In the genomic region with DNA sequence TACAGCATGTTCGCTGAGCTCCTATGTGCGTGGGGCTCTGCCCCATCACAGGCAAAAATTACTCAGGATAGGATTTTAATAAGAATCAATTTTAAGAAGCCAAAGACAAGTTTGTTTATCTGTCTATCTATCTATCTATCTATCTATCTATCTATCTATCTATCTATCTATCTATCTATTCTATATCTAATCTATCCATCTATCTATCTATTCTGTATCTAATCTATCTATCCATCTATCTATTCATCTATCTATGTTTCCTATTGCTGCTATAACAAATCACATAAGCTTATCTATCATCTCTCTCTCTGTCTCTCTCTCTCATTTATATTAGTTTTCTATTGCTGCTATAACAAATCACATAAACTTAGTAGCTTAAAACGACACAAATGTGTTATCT, we compare ENCODE assay signal across 24 cellular contexts. TPM values are rescaled to one million over a fixed set of nuclear protein-coding genes. Genes with fewer than 3 reads are reported as not detected.
DNase-seq lines count a peak whose midpoint lies in the region; FAIRE-seq and TF ChIP-seq lines count a peak whose summit lies in the region.
"Had no signal": no experiment of that assay in that cellular context is flagged by ENCODE, and none has a peak within 500 bp of the region (broad histone marks: within the 10 kb centered on the region; RNA-seq: fewer than 3 reads in every experiment).

No MANE protein-coding gene starts in this region.

- H3K9me3 ChIP-seq in breast epithelium (no peaks in the 10 kb centered on the region), neuronal stem cell (replicated peaks in 1 of 2; ENCODE audit: control insufficient read depth in 2 of 2, insufficient read depth in 1 of 2, low read depth in 1 of 2, low read length in 2 of 2) (no peaks in the 10 kb centered on the region)
- H3K9me3 ChIP-seq: BE2C; BLaER1 treated with 17β-estradiol and CSF1 and Interleukin-3, amounts not matched to agents 10 nM and 100 nM had no signal

- H4K8ac ChIP-seq in neuronal stem cell (ENCODE audit: low read depth, low read length), result no peak overlapping the region

- no peak overlapping the region for H3K4me3 Mint-ChIP-seq in MCF 10A (ENCODE audit: unreplicated experiment)
- H3K4me3 Mint-ChIP-seq: CD14-positive monocyte; CD4-positive, alpha-beta T cell; CD8-positive, alpha-beta memory T cell; GM23338; H9 had no signal

- peak overlapping the region in 1 of 2 donors; percentile 32 for H3K27ac ChIP-seq in breast epithelium
- no peak overlapping the region for H3K27ac ChIP-seq in neuronal stem cell (replicated peaks; ENCODE audit: low read length)
- H3K27ac ChIP-seq: BLaER1 treated with 17β-estradiol and CSF1 and Interleukin-3, amounts not matched to agents 10 nM and 100 nM had no signal

- peak overlapping the region in 2 of 3 donors; percentile 40 to 63 for H3K4me3 ChIP-seq in breast epithelium
- H3K4me3 ChIP-seq in epithelial cell of proximal tubule (ENCODE audit: low read depth, low read length), result peak overlapping the region; percentile 66
- no peak overlapping the region for H3K4me3 ChIP-seq in neuronal stem cell (ENCODE audit: low read length in 2 of 2)
- H3K4me3 ChIP-seq: BLaER1 treated with 17β-estradiol and CSF1 and Interleukin-3, amounts not matched to agents 10 nM and 100 nM; GM12878; GM23338 had no signal

- no peak overlapping the region for H3K4ac ChIP-seq in neuronal stem cell (ENCODE audit: low read length)

- H2BK15ac ChIP-seq in neuronal stem cell (ENCODE audit: low read length), result no peak overlapping the region

- H3K18ac ChIP-seq in neuronal stem cell (ENCODE audit: low read length), result no peak overlapping the region

- peaks cover 27% of the 10 kb centered on the region for H3K4me1 Mint-ChIP-seq in MCF 10A (ENCODE audit: insufficient read depth, unreplicated experiment)
- H3K4me1 Mint-ChIP-seq: CD14-positive monocyte had no signal

- H3K79me1 ChIP-seq in neuronal stem cell (ENCODE audit: low read depth, low read length), result no peaks in the 10 kb centered on the region

- H3K14ac ChIP-seq in neuronal stem cell (ENCODE audit: low read length), result no peak overlapping the region

- H3K36me3 Mint-ChIP-seq in MCF 10A (ENCODE audit: insufficient read depth, unreplicated experiment), result no peaks in the 10 kb centered on the region
- H3K36me3 Mint-ChIP-seq: CD14-positive monocyte; CD8-positive, alpha-beta memory T cell had no signal

- TF ChIP-seq CTCF in breast epithelium (IDR thresholded peaks at IDR 0.05) (no peak), MCF 10A (IDR thresholded peaks at IDR 0.05; ENCODE audit: unreplicated experiment) (no peak), epithelial cell of proximal tubule (conservative IDR thresholded peaks at IDR 0.05; ENCODE audit: low read depth, low read length) (no peak), GM13977 (IDR thresholded peaks at IDR 0.05; ENCODE audit: extremely low read depth, insufficient read depth, missing control alignments) (no peak)

- H2BK120ac ChIP-seq in neuronal stem cell (ENCODE audit: low read depth, low read length), result no peak overlapping the region

- H3K4me1 ChIP-seq in breast epithelium, result no peaks in the 10 kb centered on the region
- H3K4me1 ChIP-seq in neuronal stem cell (ENCODE audit: control insufficient read depth in 2 of 2, insufficient read depth in 1 of 2, low read depth in 1 of 2, low read length in 2 of 2), result peaks cover 0 to 14% of the 10 kb centered on the region in 2 donors
- H3K4me1 ChIP-seq: BE2C had no signal

- WGBS in neuronal stem cell (ENCODE audit: extremely low coverage in 2 of 2, insufficient read length in 2 of 2, insufficient replicate concordance in 1 of 2), 2 donors, result no CpG with 5 or more reads among the region's 3 CpGs

- no peak overlapping the region for H2BK5ac ChIP-seq in neuronal stem cell (ENCODE audit: low read length)

- intact Hi-C loops in breast epithelium (cut with DNase I; ENCODE audit: low total_unique reads), result loop anchor here (5.0 kb wide), 1 partner anchor 254 kb away; no protein-coding TSS in a partner anchor
- intact Hi-C loops in MCF 10A (cut with micrococcal nuclease), result no loop called here

- no peak overlapping the region for H3K4me2 ChIP-seq in neuronal stem cell (ENCODE audit: insufficient read depth, low read length, poor library complexity, severe bottlenecking)
- H3K4me2 ChIP-seq: BLaER1 treated with 17β-estradiol and CSF1 and Interleukin-3, amounts not matched to agents 10 nM and 100 nM; GM23338 had no signal

- DNase-seq in breast epithelium (ENCODE audit: low spot score in 2 of 2) (no peak), MCF 10A (ENCODE audit: unreplicated experiment) (no peak), epithelial cell of proximal tubule (ENCODE audit: low read depth) (no peak), neuronal stem cell (ENCODE audit: low spot score) (no peak), GM19239 (ENCODE audit: insufficient read length, low spot score) (no peak), GM13977 (ENCODE audit: low spot score) (no peak), iPS-NIHi7 (ENCODE audit: extremely low spot score) (no peak)
- DNase-seq: ACHN; AML-193; BE2C; CD4-positive, alpha-beta T cell; CD8-positive, alpha-beta memory T cell; DMS 273 treated with DMSO at 0.1 percent for 48 hours; DMS79; EL; GDM1; H9 had no signal

- no peak for FAIRE-seq in GM19239 (lab: Jason Lieb, UNC)
- FAIRE-seq: A204.1, D721Med, GM12878 had no signal

- H3K36me3 ChIP-seq in breast epithelium, result no peaks in the 10 kb centered on the region
- H3K36me3 ChIP-seq in neuronal stem cell (replicated peaks in 1 of 2; ENCODE audit: control insufficient read depth in 2 of 2, insufficient read depth in 2 of 2, low read length in 2 of 2), result no peaks in the 10 kb centered on the region
- H3K36me3 ChIP-seq: BE2C; BLaER1 treated with 17β-estradiol and CSF1 and Interleukin-3, amounts not matched to agents 10 nM and 100 nM had no signal

- POLR2A ChIA-PET in MCF 10A (lab: Yijun Ruan, JAX), result interaction anchor here (0.6 to 2.6 kb wide), 2 partner anchors 11 to 297 kb away, joined by 3 to 12 read pairs; no protein-coding TSS in a partner anchor

- BruUV-seq in MCF 10A (replicated peaks; lab: Mats Ljungman, UMichigan), result no TSS peak

- no peak overlapping the region for H3K23ac ChIP-seq in neuronal stem cell (ENCODE audit: low read depth, low read length, poor library complexity)

- peak overlapping the region; percentile 25 for H2BK12ac ChIP-seq in neuronal stem cell (ENCODE audit: low read length)

- peaks cover 0 to 6% of the 10 kb centered on the region in 2 donors for H3K27me3 ChIP-seq in breast epithelium
- peaks cover 0 to 68% (median 20%) of the 10 kb centered on the region in 3 experiments for H3K27me3 ChIP-seq in neuronal stem cell (ENCODE audit: control insufficient read depth in 3 of 3, insufficient read depth in 3 of 3, low read depth in 1 of 3, low read length in 3 of 3)

- no peak for TF ChIP-seq POLR2A in breast epithelium (IDR thresholded peaks at IDR 0.05)

- no peaks in the 10 kb centered on the region for H3K9me3 Mint-ChIP-seq in MCF 10A (ENCODE audit: unreplicated experiment)
- H3K9me3 Mint-ChIP-seq: CD4-positive, alpha-beta T cell had no signal

- no peak overlapping the region for H4K91ac ChIP-seq in neuronal stem cell (ENCODE audit: low read depth, low read length, poor library complexity)

- no peak overlapping the region for H2AK5ac ChIP-seq in neuronal stem cell (ENCODE audit: low read depth, low read length)

- H3K9ac ChIP-seq in neuronal stem cell (ENCODE audit: low read depth, low read length, poor library complexity), result no peak overlapping the region
- H3K9ac ChIP-seq: BLaER1 treated with 17β-estradiol and CSF1 and Interleukin-3, amounts not matched to agents 10 nM and 100 nM had no signal

- H3K27me3 Mint-ChIP-seq in MCF 10A (ENCODE audit: insufficient read depth, unreplicated experiment), result no peaks in the 10 kb centered on the region

- CTCF ChIA-PET in MCF 10A (lab: Yijun Ruan, JAX), result interaction anchor here (0.5 to 1.4 kb wide), 3 partner anchors 12 to 169 kb away, joined by 3 to 6 read pairs (median 4); no protein-coding TSS in a partner anchor

- no peak overlapping the region for H3K27ac Mint-ChIP-seq in MCF 10A (ENCODE audit: low read depth, unreplicated experiment)
- H3K27ac Mint-ChIP-seq: CD14-positive monocyte; CD4-positive, alpha-beta T cell; GM23338; H9 had no signal

- H2AFZ ChIP-seq in neuronal stem cell (ENCODE audit: low read length), result no peak overlapping the region
- H2AFZ ChIP-seq: GM23338 had no signal

- in situ Hi-C loops in GM13977 (cut with MboI; ENCODE audit: low pct_unique_long_range_greater_than_20kb, low sequenced_read_pairs, unreplicated experiment), result no loop called here

RNA-seq across cellular contexts. Expression of a gene that starts 1.7 kb away (rescaled TPM):
- total RNA-seq in breast epithelium (10 to 100 TPM in 2 of 3 donors, not detected in 1; 33.8 to 35.9 TPM), MCF 10A (2022) (not detected in 2 replicates), epithelial cell of proximal tubule (1.7 and 5.6 TPM in 2 replicates)
- 0.04 TPM for polyA plus RNA-seq in neuronal stem cell (2013, experiment 1 of 2)
- not detected for polyA plus RNA-seq in neuronal stem cell (2013, experiment 2 of 2)
- total RNA-seq: CD4-positive, alpha-beta T cell; CD8-positive, alpha-beta memory T cell; H4 had no signal
- polyA plus RNA-seq: CD14-positive monocyte; CD8-positive, alpha-beta memory T cell; GM23338 had no signal

RNA-seq across cellular contexts. Expression of a gene that starts 22.3 kb away (rescaled TPM):
- total RNA-seq in breast epithelium, result not detected
- not detected in 2 replicates for total RNA-seq in MCF 10A (2022)
- total RNA-seq in epithelial cell of proximal tubule, result not detected in 2 replicates
- polyA plus RNA-seq in neuronal stem cell (2013, experiment 1 of 2), result not detected
- polyA plus RNA-seq in neuronal stem cell (2013, experiment 2 of 2), result not detected
- total RNA-seq: CD4-positive, alpha-beta T cell; CD8-positive, alpha-beta memory T cell; GM12878; GM23338; H4; H9 had no signal
- polyA plus RNA-seq: CD14-positive monocyte; CD8-positive, alpha-beta memory T cell; GM12878; GM23338 had no signal

Comparison
In these comparisons a context has a peak if more than half of its experiments do, and no peak if none do; other contexts are left out.
1. H3K4me3 ChIP-seq: peak in breast epithelium (2 of 3) and epithelial cell of proximal tubule (single experiment); none in neuronal stem cell (0 of 2).